27 cellular contexts compared by ENCODE assay signal in genomic region chr19:51980116-51980736, GRCh38. TPM values are rescaled to one million over a fixed set of nuclear protein-coding genes. Genes with fewer than 3 reads are reported as not detected.
DNase-seq lines count a peak whose midpoint lies in the region; TF ChIP-seq lines count a peak whose summit lies in the region.
"Had no signal": no experiment of that assay in that cellular context is flagged by ENCODE, and none has a peak within 500 bp of the region (broad histone marks: within the 10 kb centered on the region; RNA-seq: fewer than 3 reads in every experiment).

No MANE protein-coding gene starts in this region.

- intact Hi-C loops in PC-9 (cut with micrococcal nuclease; ENCODE audit: unreplicated experiment) = loop anchor here (10.0 kb wide), 1 partner anchor 755 kb away; the partner anchor contains the start of gene ZNF611

- H3K27me3 ChIP-seq in PC-9 (ENCODE audit: insufficient read depth, low read depth) (no peaks in the 10 kb centered on the region), subcutaneous abdominal adipose tissue (ENCODE audit: control insufficient read depth in 5 of 5, insufficient read depth in 4 of 5, low read length in 5 of 5) (no peaks in the 10 kb centered on the region)
- H3K27me3 ChIP-seq: ascending aorta, gastroesophageal sphincter, sigmoid colon, stomach, transverse colon had no signal

- TF ChIP-seq CTCF in PC-9 (conservative IDR thresholded peaks at IDR 0.05) (no peak), epithelial cell of proximal tubule (conservative IDR thresholded peaks at IDR 0.05; ENCODE audit: low read depth, low read length) (no peak)

- BruUV-seq in PC-9 (replicated peaks; lab: Mats Ljungman, UMichigan) = no TSS peak

- peaks cover 67% of the 10 kb centered on the region for H3K9me3 ChIP-seq in PC-9 (ENCODE audit: insufficient read depth, low read depth)
- H3K9me3 ChIP-seq in subcutaneous abdominal adipose tissue (ENCODE audit: control insufficient read depth in 5 of 5, low read length in 5 of 5) = peaks cover 15 to 92% (median 82%) of the 10 kb centered on the region in 5 donors

- H3K4me1 ChIP-seq in PC-9 (replicated peaks; ENCODE audit: insufficient read depth) (peaks cover 3% of the 10 kb centered on the region; the same call in 1 of the 2 replicates), subcutaneous abdominal adipose tissue (ENCODE audit: control insufficient read depth in 5 of 5, insufficient read depth in 5 of 5, low read length in 5 of 5) (peaks cover 0 to 3% (median 2%) of the 10 kb centered on the region in 5 donors)

- peaks cover 58% of the 10 kb centered on the region for H3K79me2 ChIP-seq in PC-9 (ENCODE audit: low read depth)

- H3K36me3 ChIP-seq in PC-9 (ENCODE audit: low read depth) = peaks cover 45% of the 10 kb centered on the region
- peaks cover 0 to 35% (median 21%) of the 10 kb centered on the region in 5 donors for H3K36me3 ChIP-seq in subcutaneous abdominal adipose tissue (ENCODE audit: control insufficient read depth in 5 of 5, insufficient read depth in 5 of 5, low read length in 5 of 5)

- no peak overlapping the region for H3K4me2 ChIP-seq in PC-9

- H3K27ac ChIP-seq in PC-9 (no peak overlapping the region), subcutaneous abdominal adipose tissue (ENCODE audit: low read depth, low read length) (no peak overlapping the region)
- H3K27ac ChIP-seq: 22Rv1, ascending aorta, gastroesophageal sphincter, sigmoid colon, stomach, transverse colon had no signal

- H3K4me3 ChIP-seq in PC-9 (peak overlapping the region; percentile 9; the same call in 1 of the 2 replicates), epithelial cell of proximal tubule (ENCODE audit: low read depth, low read length) (no peak overlapping the region), subcutaneous abdominal adipose tissue (ENCODE audit: low read depth in 1 of 5, low read length in 5 of 5) (peak overlapping the region in 3 of 5 donors; percentile 6 to 41 (median 37))
- H3K4me3 ChIP-seq: ascending aorta, gastroesophageal sphincter, mucosa of descending colon, sigmoid colon, stomach, transverse colon had no signal

- DNase-seq in NCI-H526 (lab: John Stamatoyannopoulos, UW) (peak; percentile 15 to 22), NCI-H526 treated with DMSO at 0.1 percent for 48 hours (lab: John Stamatoyannopoulos, UW) (no peak), PC-9 (no peak), epithelial cell of proximal tubule (ENCODE audit: low read depth) (peak; percentile 20), nucleus accumbens (lab: John Stamatoyannopoulos, UW) (no peak), GM19238 (ENCODE audit: insufficient read length, low spot score) (no peak)
- DNase-seq in central memory CD4-positive, alpha-beta T cell = no peak
- DNase-seq: activated CD4-positive, alpha-beta T cell treated with anti-CD3 and anti-CD28 coated beads, Interleukin-2, amount 50 U/mL, for 48 hours; activated CD8-positive, alpha-beta memory T cell treated with anti-CD3 and anti-CD28 coated beads, Interleukin-2, amount 50 U/mL, for 4 hours; activated naive CD4-positive, alpha-beta T cell treated with anti-CD3 and anti-CD28 coated beads, Interleukin-2, amount 50 U/mL, for 16 hours; CD4-positive, alpha-beta T cell; cerebellar nuclear complex; islet precursor cell; MM.1S; mucosa of descending colon; NCI-H187 treated with DMSO at 0.1 percent for 48 hours; NCI-H82; PC-3; SHP77 treated with DMSO at 0.1 percent for 48 hours; sigmoid colon; stomach; T-helper 9 cell; transverse colon had no signal

- no peak overlapping the region for H2AFZ ChIP-seq in PC-9

- CTCF ChIA-PET in PC-9 (lab: Charles Lee) = no interaction called here

- 0 out of 2 replicates have a peak, but pooled peaks cover 5% of the 10 kb centered on the region for H3F3A ChIP-seq in PC-9 (ENCODE audit: insufficient read depth, low read depth)

- no peaks in the 10 kb centered on the region for H3K9me2 ChIP-seq in PC-9 (ENCODE audit: insufficient read depth)

- no peak overlapping the region for H3K9ac ChIP-seq in subcutaneous abdominal adipose tissue (ENCODE audit: low read length in 5 of 5)

- no peaks in the 10 kb centered on the region for H4K20me1 ChIP-seq in PC-9 (ENCODE audit: insufficient read depth)

- POLR2A ChIA-PET in PC-9 (lab: Charles Lee; ENCODE audit: unreplicated experiment) = no interaction called here

RNA-seq across cellular contexts. Expression of gene ZNF350, which starts 6.4 kb away (rescaled TPM):
- total RNA-seq in PC-9 (2021) = 12.0 and 12.4 TPM in 2 replicates
- 2.7 and 4.3 TPM in 2 replicates for total RNA-seq in epithelial cell of proximal tubule

RNA-seq across cellular contexts. Expression of gene ZNF615, which starts 27.8 kb away (rescaled TPM):
- total RNA-seq in PC-9 (2021) = 5.3 and 8.5 TPM in 2 replicates
- 2.7 and 7.0 TPM in 2 replicates for total RNA-seq in epithelial cell of proximal tubule

RNA-seq across cellular contexts. Expression of gene ZNF614, which starts 48.0 kb away (rescaled TPM):
- total RNA-seq in PC-9 (2021) (8.6 and 9.9 TPM in 2 replicates), epithelial cell of proximal tubule (2.5 and 5.3 TPM in 2 replicates)

RNA-seq across cellular contexts. Expression of gene ZNF613, which starts 53.0 kb away (rescaled TPM):
- total RNA-seq in PC-9 (2021) (4.8 and 5.6 TPM in 2 replicates), epithelial cell of proximal tubule (5.5 and 8.3 TPM in 2 replicates)

Comparison
In these comparisons a context has a peak if more than half of its experiments do, and no peak if none do; other contexts are left out.
1. DNase-seq: peak in NCI-H526 (2 of 2) and epithelial cell of proximal tubule (single experiment); none in NCI-H526 treated with DMSO at 0.1 percent for 48 hours (single experiment), PC-9 (0 of 2), nucleus accumbens (0 of 56), central memory CD4-positive, alpha-beta T cell (single experiment) and GM19238 (single experiment).